In the genomic region with DNA sequence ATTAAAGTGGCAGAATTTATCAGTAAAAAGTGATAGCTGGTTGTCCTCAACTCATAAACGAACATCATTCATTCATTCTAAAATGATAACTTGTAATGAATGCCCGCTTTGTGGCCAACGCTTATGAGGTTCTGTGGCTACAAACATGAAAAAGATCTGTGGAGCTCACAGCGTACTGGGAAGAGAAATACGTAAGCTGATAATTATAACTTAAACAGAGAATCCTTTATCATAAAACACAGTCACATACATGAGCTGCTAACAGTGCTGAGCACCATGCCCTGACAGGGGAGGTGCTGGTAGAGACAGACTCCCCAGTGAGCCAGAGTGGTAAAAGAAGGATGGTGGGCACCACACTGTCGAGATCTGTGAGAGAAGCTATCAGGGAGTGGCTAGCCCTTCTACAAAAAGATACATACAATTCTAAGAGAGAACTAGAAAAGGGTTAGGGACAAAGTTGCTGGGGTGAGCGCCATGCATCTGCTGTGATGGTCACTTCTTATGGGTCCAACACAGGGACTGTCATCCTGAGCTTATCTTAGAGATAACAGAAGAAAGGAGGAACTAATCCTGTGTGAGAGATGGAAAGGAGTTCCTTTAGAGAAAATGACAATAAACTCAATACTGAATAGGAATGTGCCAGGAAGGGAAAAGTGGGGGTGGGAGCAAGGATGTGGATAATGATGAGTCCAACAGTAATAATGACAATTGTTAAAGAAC, we compare ENCODE assay signal across 18 cellular contexts.
"Had no signal": no experiment of that assay in that cellular context is flagged by ENCODE, and none has a peak within 500 bp of the region (broad histone marks: within the 10 kb centered on the region; RNA-seq: fewer than 3 reads in every experiment).

No MANE protein-coding gene starts in this region.

- H3K27me3 Mint-ChIP-seq: type B pancreatic cell had no signal

- H3K27ac Mint-ChIP-seq: activated CD4-positive, alpha-beta memory T cell treated with anti-CD3 and anti-CD28 coated beads, Interleukin-2, amount 10 ng/mL, durations not matched to agents 7 days and 5 days; activated T-helper 1 cell treated with anti-CD3 and anti-CD28 coated beads, Interleukin-12 subunit alpha, Interleukin-12 subunit beta, Interleukin-2, Interleukin-4 antibody, amounts not matched to agents 30 ng/mL and 10 ng/mL and 1 ng/mL, durations not matched to agents 14 hours and 24 hours and 36 hours; T-helper 1 cell treated with Interleukin-12 subunit alpha and Interleukin-12 subunit beta and Interleukin-4 antibody, amounts not matched to agents 30 μg/mL and 1 μg/mL, for 36 hours; type B pancreatic cell had no signal

- H3K4me1 ChIP-seq: gastroesophageal sphincter, prostate gland, right atrium auricular region, vagina had no signal

- H3K4me3 Mint-ChIP-seq: activated CD4-positive, alpha-beta memory T cell treated with anti-CD3 and anti-CD28 coated beads, Interleukin-2, amount 10 ng/mL, durations not matched to agents 7 days and 5 days; activated T-helper 1 cell treated with anti-CD3 and anti-CD28 coated beads, Interleukin-12 subunit alpha, Interleukin-12 subunit beta, Interleukin-2, Interleukin-4 antibody, amounts not matched to agents 30 ng/mL and 10 ng/mL and 1 ng/mL, durations not matched to agents 14 hours and 24 hours and 36 hours; T-helper 1 cell treated with Interleukin-12 subunit alpha and Interleukin-12 subunit beta and Interleukin-4 antibody, amounts not matched to agents 30 μg/mL and 1 μg/mL, for 36 hours; type B pancreatic cell had no signal

- H3K27me3 ChIP-seq: esophagus muscularis mucosa, gastroesophageal sphincter, right atrium auricular region, vagina had no signal

- DNase-seq: activated CD4-positive, alpha-beta memory T cell treated with anti-CD3 and anti-CD28 coated beads, Interleukin-2, amount 10 ng/mL, durations not matched to agents 7 days and 5 days; activated gamma-delta T cell; aorta; central memory CD4-positive, alpha-beta T cell; dermis blood vessel endothelial cell; effector CD8-positive, alpha-beta T cell; mesenchymal stem cell; mucosa of descending colon; T1000 had no signal

- H3K36me3 ChIP-seq: gastroesophageal sphincter, prostate gland, right atrium auricular region, thoracic aorta, vagina had no signal

- ATAC-seq: gastroesophageal sphincter, mucosa of descending colon had no signal

- H3K27ac ChIP-seq: esophagus muscularis mucosa, gastroesophageal sphincter, prostate gland, right atrium auricular region, thoracic aorta, vagina had no signal

- H3K9me3 ChIP-seq: esophagus muscularis mucosa, gastroesophageal sphincter, mucosa of descending colon, prostate gland, right atrium auricular region, thoracic aorta, vagina had no signal

- H3K9me3 Mint-ChIP-seq: activated CD4-positive, alpha-beta memory T cell treated with anti-CD3 and anti-CD28 coated beads, Interleukin-2, amount 10 ng/mL, durations not matched to agents 7 days and 5 days; activated T-helper 1 cell treated with anti-CD3 and anti-CD28 coated beads, Interleukin-12 subunit alpha, Interleukin-12 subunit beta, Interleukin-2, Interleukin-4 antibody, amounts not matched to agents 30 ng/mL and 10 ng/mL and 1 ng/mL, durations not matched to agents 14 hours and 24 hours and 36 hours; T-helper 1 cell treated with Interleukin-12 subunit alpha and Interleukin-12 subunit beta and Interleukin-4 antibody, amounts not matched to agents 30 μg/mL and 1 μg/mL, for 36 hours; type B pancreatic cell had no signal

- H3K4me3 ChIP-seq: esophagus muscularis mucosa, gastroesophageal sphincter, mucosa of descending colon, prostate gland, right atrium auricular region, thoracic aorta, vagina had no signal
